Comparison of ENCODE assay signal across 8 cellular contexts in genomic region chr6:163415176-163415619, GRCh38. TPM values are rescaled to one million over a fixed set of nuclear protein-coding genes. Genes with fewer than 3 reads are reported as not detected.
DNase-seq lines count a peak whose midpoint lies in the region; ATAC-seq, FAIRE-seq and TF ChIP-seq lines count a peak whose summit lies in the region.

No MANE protein-coding gene starts in this region.

- H3K4me3 ChIP-seq in GM08714 (ENCODE audit: low read length) (peak overlapping the region; percentile 99), pancreas (peak overlapping the region; percentile 50 to 89 (median 84))

- no peak for TF ChIP-seq CTCF in activated B cell treated with CpG ODN at 0.5 μM for 24 hours (IDR thresholded peaks at IDR 0.05)
- TF ChIP-seq CTCF in pancreas (IDR thresholded peaks at IDR 0.05): no peak

- peaks cover 0 to 29% (median 22%) of the 10 kb centered on the region in 3 donors for H3K4me1 ChIP-seq in pancreas

- no peaks in the 10 kb centered on the region for H3K9me3 ChIP-seq in pancreas

- intact Hi-C loops in activated B cell treated with CpG ODN at 0.5 μM for 24 hours (cut with micrococcal nuclease): loop anchor here (2.0 to 5.0 kb wide), 3 partner anchors 137 to 292 kb away; no protein-coding TSS in a partner anchor
- intact Hi-C loops in pancreas (cut with DNase I): no loop called here

- peak overlapping the region; percentile 84 for H3K4me3 Mint-ChIP-seq in activated B cell treated with CpG ODN at 0.5 μM for 24 hours

- no peaks in the 10 kb centered on the region for H3K27me3 ChIP-seq in pancreas

- WGBS in pancreas, 2 donors: 0 to 1% methylated on average over 29 to 47 of the region's 47 CpGs

- H3K4me1 Mint-ChIP-seq in activated B cell treated with CpG ODN at 0.5 μM for 24 hours: peaks cover 54% of the 10 kb centered on the region

- no peak for FAIRE-seq in pancreas (lab: Jason Lieb, UNC)

- peak; percentile 52 for DNase-seq in activated B cell treated with CpG ODN at 0.5 μM for 24 hours
- DNase-seq in epithelial cell of prostate (ENCODE audit: low read depth, low spot score): no peak
- DNase-seq in pancreas: peak; percentile 15 to 76 (median 48)
- no peak for DNase-seq in mucosa of gallbladder (ENCODE audit: low spot score)

- ATAC-seq in HG02852 (IDR thresholded peaks at IDR 0.05; ENCODE audit: unreplicated experiment): peak; percentile 0
- no peak for ATAC-seq in activated B cell treated with CpG ODN at 0.5 μM for 24 hours (ENCODE audit: low read depth)
- ATAC-seq in pancreas: no peak
- ATAC-seq in GM19351 (IDR thresholded peaks at IDR 0.05; ENCODE audit: unreplicated experiment): no peak
- ATAC-seq in activated CD4-positive, CD25-positive, alpha-beta regulatory T cell treated with anti-CD3 and anti-CD28 coated beads, Interleukin-2, amount 50 U/mL, for 24 hours: no peak

- POLR2A ChIA-PET in activated B cell treated with CpG ODN at 0.5 μM for 24 hours (lab: Charles Lee): interaction anchor here (0.6 to 2.1 kb wide), 8 partner anchors 9 to 675 kb away, joined by 3 to 8 read pairs (median 3); no protein-coding TSS in a partner anchor

- H3K9me3 Mint-ChIP-seq in activated B cell treated with CpG ODN at 0.5 μM for 24 hours: no peaks in the 10 kb centered on the region

- peak overlapping the region; percentile 87 for H3K27ac Mint-ChIP-seq in activated B cell treated with CpG ODN at 0.5 μM for 24 hours

- H3K27ac ChIP-seq in epithelial cell of prostate (peak overlapping the region; percentile 95), pancreas (peak overlapping the region; percentile 81 to 96 (median 92))

- CTCF ChIA-PET in activated B cell treated with CpG ODN at 0.5 μM for 24 hours (lab: Charles Lee): interaction anchor here (1.3 kb wide), 1 partner anchor 11 kb away, joined by 6 read pairs; no protein-coding TSS in a partner anchor

- no peaks in the 10 kb centered on the region for H3K36me3 ChIP-seq in pancreas

- no peaks in the 10 kb centered on the region for H3K27me3 Mint-ChIP-seq in activated B cell treated with CpG ODN at 0.5 μM for 24 hours

- H3K36me3 Mint-ChIP-seq in activated B cell treated with CpG ODN at 0.5 μM for 24 hours (ENCODE audit: low read depth): peaks cover 7% of the 10 kb centered on the region

RNA-seq across cellular contexts. Expression of gene QKI, which starts 0.7 kb away (rescaled TPM):
- total RNA-seq in activated B cell treated with CpG ODN at 0.5 μM for 24 hours: 61.5 and 66.6 TPM in 2 replicates
- 10 to 100 TPM; 18.0 to 52.6 (median 26.5) TPM for total RNA-seq in pancreas
- polyA plus RNA-seq in pancreas: 10 to 100 TPM in 1 of 2 donors, 1 to 10 TPM in 1; 9.0 to 12.0 TPM
- 80.0 TPM for total RNA-seq in mucosa of gallbladder

Comparison
In these comparisons a context has a peak if more than half of its experiments do, and no peak if none do; other contexts are left out.
1. DNase-seq: peak in activated B cell treated with CpG ODN at 0.5 μM for 24 hours (single experiment) and pancreas (6 of 6); none in epithelial cell of prostate (single experiment) and mucosa of gallbladder (single experiment).